Comparison of ENCODE assay signal across 1 cellular context in the genomic region with DNA sequence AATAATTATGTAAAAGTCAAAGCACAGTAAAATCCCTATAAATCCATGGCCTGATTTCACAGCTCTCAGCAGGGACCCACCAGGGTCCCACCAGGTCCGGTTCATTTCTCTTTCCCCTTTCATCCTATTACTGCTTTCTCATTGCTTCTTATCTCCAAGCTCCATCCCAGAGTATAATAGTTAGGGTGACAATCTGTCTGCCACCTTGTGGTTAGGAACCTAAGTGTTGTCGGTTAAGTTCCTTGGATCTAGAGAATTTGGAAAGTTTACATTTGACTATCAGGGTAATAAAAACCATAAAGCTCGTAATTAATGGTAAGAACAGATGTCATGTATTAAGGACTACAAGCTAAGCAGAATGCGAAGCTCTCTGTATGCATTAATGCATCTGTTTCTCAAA.
TF ChIP-seq lines count a peak whose summit lies in the region.

No MANE protein-coding gene starts in this region.

TF ChIP-seq in HepG2, 621 proteins besides CTCF, POLR2A, EP300 and RAD21:
- TF ChIP-seq, protein P1, sequence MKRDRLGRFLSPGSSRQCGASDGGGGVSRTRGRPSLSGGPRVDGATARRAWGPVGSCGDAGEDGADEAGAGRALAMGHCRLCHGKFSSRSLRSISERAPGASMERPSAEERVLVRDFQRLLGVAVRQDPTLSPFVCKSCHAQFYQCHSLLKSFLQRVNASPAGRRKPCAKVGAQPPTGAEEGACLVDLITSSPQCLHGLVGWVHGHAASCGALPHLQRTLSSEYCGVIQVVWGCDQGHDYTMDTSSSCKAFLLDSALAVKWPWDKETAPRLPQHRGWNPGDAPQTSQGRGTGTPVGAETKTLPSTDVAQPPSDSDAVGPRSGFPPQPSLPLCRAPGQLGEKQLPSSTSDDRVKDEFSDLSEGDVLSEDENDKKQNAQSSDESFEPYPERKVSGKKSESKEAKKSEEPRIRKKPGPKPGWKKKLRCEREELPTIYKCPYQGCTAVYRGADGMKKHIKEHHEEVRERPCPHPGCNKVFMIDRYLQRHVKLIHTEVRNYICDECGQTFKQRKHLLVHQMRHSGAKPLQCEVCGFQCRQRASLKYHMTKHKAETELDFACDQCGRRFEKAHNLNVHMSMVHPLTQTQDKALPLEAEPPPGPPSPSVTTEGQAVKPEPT (CRISPR knock-in tag; IDR thresholded peaks at IDR 0.05; ENCODE audit: low read depth), result no peak
- TF ChIP-seq, protein P2, sequence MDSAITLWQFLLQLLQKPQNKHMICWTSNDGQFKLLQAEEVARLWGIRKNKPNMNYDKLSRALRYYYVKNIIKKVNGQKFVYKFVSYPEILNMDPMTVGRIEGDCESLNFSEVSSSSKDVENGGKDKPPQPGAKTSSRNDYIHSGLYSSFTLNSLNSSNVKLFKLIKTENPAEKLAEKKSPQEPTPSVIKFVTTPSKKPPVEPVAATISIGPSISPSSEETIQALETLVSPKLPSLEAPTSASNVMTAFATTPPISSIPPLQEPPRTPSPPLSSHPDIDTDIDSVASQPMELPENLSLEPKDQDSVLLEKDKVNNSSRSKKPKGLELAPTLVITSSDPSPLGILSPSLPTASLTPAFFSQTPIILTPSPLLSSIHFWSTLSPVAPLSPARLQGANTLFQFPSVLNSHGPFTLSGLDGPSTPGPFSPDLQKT (CRISPR knock-in tag; IDR thresholded peaks at IDR 0.05; ENCODE audit: borderline replicate concordance), result no peak
- TF ChIP-seq, protein P3, sequence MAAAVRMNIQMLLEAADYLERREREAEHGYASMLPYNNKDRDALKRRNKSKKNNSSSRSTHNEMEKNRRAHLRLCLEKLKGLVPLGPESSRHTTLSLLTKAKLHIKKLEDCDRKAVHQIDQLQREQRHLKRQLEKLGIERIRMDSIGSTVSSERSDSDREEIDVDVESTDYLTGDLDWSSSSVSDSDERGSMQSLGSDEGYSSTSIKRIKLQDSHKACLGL (CRISPR knock-in tag; IDR thresholded peaks at IDR 0.05), result no peak
- TF ChIP-seq HDAC6 (IDR thresholded peaks at IDR 0.05; ENCODE audit: low read depth, low read length), result no peak
- no peak for TF ChIP-seq ZNF766 (CRISPR knock-in tag; IDR thresholded peaks at IDR 0.05; ENCODE audit: borderline replicate concordance)
- no peak for TF ChIP-seq ZNF562 (CRISPR knock-in tag; IDR thresholded peaks at IDR 0.05; ENCODE audit: borderline replicate concordance)
- TF ChIP-seq ZMAT3 (CRISPR knock-in tag; conservative IDR thresholded peaks at IDR 0.05), result no peak
- no peak for TF ChIP-seq ARNT2 (CRISPR knock-in tag; IDR thresholded peaks at IDR 0.05; ENCODE audit: low read depth)
- TF ChIP-seq, protein P4, sequence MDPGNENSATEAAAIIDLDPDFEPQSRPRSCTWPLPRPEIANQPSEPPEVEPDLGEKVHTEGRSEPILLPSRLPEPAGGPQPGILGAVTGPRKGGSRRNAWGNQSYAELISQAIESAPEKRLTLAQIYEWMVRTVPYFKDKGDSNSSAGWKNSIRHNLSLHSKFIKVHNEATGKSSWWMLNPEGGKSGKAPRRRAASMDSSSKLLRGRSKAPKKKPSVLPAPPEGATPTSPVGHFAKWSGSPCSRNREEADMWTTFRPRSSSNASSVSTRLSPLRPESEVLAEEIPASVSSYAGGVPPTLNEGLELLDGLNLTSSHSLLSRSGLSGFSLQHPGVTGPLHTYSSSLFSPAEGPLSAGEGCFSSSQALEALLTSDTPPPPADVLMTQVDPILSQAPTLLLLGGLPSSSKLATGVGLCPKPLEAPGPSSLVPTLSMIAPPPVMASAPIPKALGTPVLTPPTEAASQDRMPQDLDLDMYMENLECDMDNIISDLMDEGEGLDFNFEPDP (CRISPR knock-in tag; conservative IDR thresholded peaks at IDR 0.05), result no peak
- TF ChIP-seq ZNF879 (CRISPR knock-in tag; IDR thresholded peaks at IDR 0.05), result no peak
